Comparison of ENCODE assay signal across 17 cellular contexts in genomic region chr2:159936471-159936870, GRCh38. TPM values are rescaled to one million over a fixed set of nuclear protein-coding genes. Genes with fewer than 3 reads are reported as not detected.
DNase-seq lines count a peak whose midpoint lies in the region; ATAC-seq, FAIRE-seq and TF ChIP-seq lines count a peak whose summit lies in the region.
"Had no signal": no experiment of that assay in that cellular context is flagged by ENCODE, and none has a peak within 500 bp of the region (broad histone marks: within the 10 kb centered on the region; RNA-seq: fewer than 3 reads in every experiment).

No MANE protein-coding gene starts in this region.

- no peak overlapping the region for H3K4me2 ChIP-seq in A549
- H3K4me2 ChIP-seq: BLaER1 had no signal

- 84% methylated on average over 4 of the region's 4 CpGs for WGBS in A549 (ENCODE audit: missing lambda C conversion rate)

- H3K4me3 Mint-ChIP-seq in natural killer cell treated with Interleukin-12 subunit alpha and Interleukin-12 subunit beta and Interleukin-15 and Interleukin-18, amount 100 ng/mL, for 72 hours, result no peak overlapping the region
- H3K4me3 Mint-ChIP-seq: natural killer cell had no signal

- H3K4me1 ChIP-seq in A549, result no peaks in the 10 kb centered on the region
- H3K4me1 ChIP-seq: HAP-1 had no signal

- TF ChIP-seq EP300 in A549 (IDR thresholded peaks at IDR 0.05), result no peak

- no peak overlapping the region for H3K4me3 ChIP-seq in A549
- H3K4me3 ChIP-seq: BLaER1, HAP-1 had no signal

- ATAC-seq in A549 (0 out of 6 replicates have a peak, but pooled peaks of 1 of the 2 experiments have one; percentile 33), GM19351 (IDR thresholded peaks at IDR 0.05; ENCODE audit: unreplicated experiment) (no peak), HG02981 (IDR thresholded peaks at IDR 0.05; ENCODE audit: unreplicated experiment) (no peak), GM21786 (IDR thresholded peaks at IDR 0.05; ENCODE audit: unreplicated experiment) (no peak)
- ATAC-seq in natural killer cell treated with Interleukin-12 subunit alpha and Interleukin-12 subunit beta and Interleukin-15 and Interleukin-18, amount 100 ng/mL, for 72 hours, result no peak
- ATAC-seq: natural killer cell had no signal

- no peak overlapping the region for H3K27ac Mint-ChIP-seq in natural killer cell treated with Interleukin-12 subunit alpha and Interleukin-12 subunit beta and Interleukin-15 and Interleukin-18, amount 100 ng/mL, for 72 hours
- H3K27ac Mint-ChIP-seq: natural killer cell, progenitor cell of endocrine pancreas had no signal

- H3K27me3 Mint-ChIP-seq in natural killer cell treated with Interleukin-12 subunit alpha and Interleukin-12 subunit beta and Interleukin-15 and Interleukin-18, amount 100 ng/mL, for 72 hours, result peaks cover 3 to 15% of the 10 kb centered on the region in 2 donors
- H3K27me3 Mint-ChIP-seq: progenitor cell of endocrine pancreas had no signal

- no peak for TF ChIP-seq CTCF in A549 (IDR thresholded peaks at IDR 0.05)

- no peaks in the 10 kb centered on the region for H3K9me3 ChIP-seq in A549
- H3K9me3 ChIP-seq: BLaER1, HAP-1 had no signal

- H3K4me1 Mint-ChIP-seq in natural killer cell treated with Interleukin-12 subunit alpha and Interleukin-12 subunit beta and Interleukin-15 and Interleukin-18, amount 100 ng/mL, for 72 hours (ENCODE audit: low read depth in 2 of 2), result no peaks in the 10 kb centered on the region

- POLR2A ChIA-PET in A549 (lab: Yijun Ruan, JAX), result no interaction called here

- no peak for TF ChIP-seq RAD21 in A549 (conservative IDR thresholded peaks at IDR 0.05 in 1 of 2, IDR thresholded peaks at IDR 0.05 in 1 of 2)

- H3K27ac ChIP-seq in A549, result no peak overlapping the region
- H3K27ac ChIP-seq: BLaER1 had no signal

- CTCF ChIA-PET in A549 (lab: Yijun Ruan, JAX), result no interaction called here

- no peak for FAIRE-seq in A549 (lab: Jason Lieb, UNC)
- FAIRE-seq: endothelial cell of umbilical vein had no signal

- DNase-seq in A549 (ENCODE audit: low read depth in 1 of 2, low spot score in 1 of 2) (peak; percentile 14 to 55), Daoy (ENCODE audit: low read depth) (peak; percentile 22), NAMALWA (ENCODE audit: low spot score) (peak; percentile 29), dermis blood vessel endothelial cell (peak; percentile 7)
- no peak for DNase-seq in natural killer cell treated with Interleukin-12 subunit alpha and Interleukin-12 subunit beta and Interleukin-15 and Interleukin-18, amount 100 ng/mL, for 72 hours (ENCODE audit: low spot score)
- DNase-seq: anterior cingulate cortex, DND-41, foreskin melanocyte, natural killer cell, NCI-H1105 treated with DMSO at 0.1 percent for 48 hours had no signal

- H3K9me3 Mint-ChIP-seq in natural killer cell treated with Interleukin-12 subunit alpha and Interleukin-12 subunit beta and Interleukin-15 and Interleukin-18, amount 100 ng/mL, for 72 hours, result no peaks in the 10 kb centered on the region
- H3K9me3 Mint-ChIP-seq: natural killer cell had no signal

- H3K36me3 Mint-ChIP-seq in natural killer cell treated with Interleukin-12 subunit alpha and Interleukin-12 subunit beta and Interleukin-15 and Interleukin-18, amount 100 ng/mL, for 72 hours, result no peaks in the 10 kb centered on the region
- H3K36me3 Mint-ChIP-seq: natural killer cell had no signal

- TF ChIP-seq POLR2A in A549 (IDR thresholded peaks at IDR 0.05; ENCODE audit: low read length), result no peak

TF ChIP-seq in A549, 52 proteins besides CTCF, POLR2A, EP300 and RAD21:
- no peak for TF ChIP-seq ESRRA (IDR thresholded peaks at IDR 0.05; ENCODE audit: borderline replicate concordance, low read length)
- TF ChIP-seq KDM1A (IDR thresholded peaks at IDR 0.05; ENCODE audit: low read depth), result no peak
- no peak for TF ChIP-seq POLR2AphosphoS2 (conservative IDR thresholded peaks at IDR 0.05; ENCODE audit: low read length)
- peak; percentile 76 for TF ChIP-seq USF2 (IDR thresholded peaks at IDR 0.05)
- TF ChIP-seq BHLHE40 (IDR thresholded peaks at IDR 0.05; ENCODE audit: low read depth, low read length), result no peak
- no peak for TF ChIP-seq MAFK (IDR thresholded peaks at IDR 0.05; ENCODE audit: partially characterized antibody)
- no peak for TF ChIP-seq REST (IDR thresholded peaks at IDR 0.05)

RNA-seq across cellular contexts. Expression of gene LY75, which starts 31.9 kb away (rescaled TPM):
- polyA plus RNA-seq in A549 (2011; rRNA removed) (0.25 and 0.26 TPM in 2 replicates), A549 (2017; fragmentation: RNase III; extraction: RNeasy Plus Mini Kit Qiagen cat#74134 plus additional on column Dnase treatment) (0.08 to 0.19 TPM (median 0.08 TPM) in 3 replicates)
- polyA plus RNA-seq in A549 (2012; cell fraction: cytosol; rRNA removed), result 0.09 and 0.14 TPM in 2 replicates
- 0.05 and 0.11 TPM in 2 replicates for polyA plus RNA-seq in A549 (2012; cell fraction: nucleus; rRNA removed)
- polyA minus RNA-seq in A549 (2011; rRNA and poly(A)+ RNA removed), result 0.25 and 0.73 TPM in 2 replicates
- 7.0 and 9.3 TPM in 2 replicates for total RNA-seq in Daoy (2014; rRNA removed; shearing (Covaris generic))
- 34.2 and 55.7 TPM in 2 replicates for total RNA-seq in dermis blood vessel endothelial cell
- total RNA-seq in natural killer cell treated with Interleukin-12 subunit alpha and Interleukin-12 subunit beta and Interleukin-15 and Interleukin-18, amount 100 ng/mL, for 72 hours, result 10 to 100 TPM; 18.2 to 19.1 TPM
